ENCODE assay signal across 8 cellular contexts in the genomic region with DNA sequence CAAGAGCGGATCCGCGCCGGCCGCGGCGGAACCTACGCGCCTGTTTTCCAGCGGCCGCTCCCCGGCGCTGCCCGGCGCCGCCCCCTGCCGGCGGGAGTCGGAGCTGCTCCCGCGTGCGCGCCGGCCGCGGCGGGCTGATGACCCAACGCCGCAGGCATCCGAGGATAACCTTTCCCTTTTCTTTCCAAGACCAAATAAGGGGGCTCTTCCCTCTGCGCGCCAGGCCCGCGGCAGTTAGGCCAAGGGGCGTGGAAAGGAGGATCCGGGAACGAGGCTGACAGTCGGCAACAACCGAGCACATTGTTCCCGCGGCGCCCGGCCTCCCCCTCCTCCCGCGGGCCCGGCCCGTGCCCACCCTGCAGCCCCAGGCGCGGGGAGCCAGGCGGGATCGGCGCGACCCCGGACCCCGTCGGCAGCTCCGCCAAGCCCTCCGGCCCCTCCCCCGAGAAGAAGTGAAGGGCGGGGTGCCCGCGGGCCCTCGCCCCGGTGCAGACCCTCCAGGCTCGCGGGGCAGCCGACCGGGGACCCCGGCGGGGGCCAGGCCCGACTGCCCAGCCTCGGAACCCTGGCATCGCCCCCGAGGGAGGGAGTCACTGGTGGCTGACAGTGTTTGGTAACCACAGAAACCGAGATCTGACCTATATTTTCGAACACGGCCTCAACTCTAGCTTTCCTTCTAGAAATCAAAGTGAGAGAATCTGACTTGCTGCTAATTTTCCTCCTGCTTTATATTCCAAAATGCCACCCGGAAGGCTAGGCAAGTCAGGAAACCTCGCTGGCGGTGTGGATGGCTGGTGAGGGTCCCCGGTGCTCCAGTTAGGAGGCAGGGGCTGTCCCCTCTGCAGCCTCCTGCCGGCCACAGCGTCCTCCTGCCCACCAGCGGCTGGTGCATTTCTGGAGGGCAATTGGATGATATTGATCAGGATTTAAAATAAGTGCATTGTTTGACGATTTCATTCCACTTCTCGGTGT. TPM values are rescaled to one million over a fixed set of nuclear protein-coding genes. Genes with fewer than 3 reads are reported as not detected.
A peak's percentile ranks its signal among the peaks of the same experiment; 100 is the strongest.
DNase-seq lines count a peak whose midpoint lies in the region; ATAC-seq and TF ChIP-seq lines count a peak whose summit lies in the region.

No MANE protein-coding gene starts in this region.

- H3K36me3 ChIP-seq in HUES64 (ENCODE audit: insufficient read depth, low read length) (no peaks in the 10 kb centered on the region), hepatocyte (replicated peaks; ENCODE audit: insufficient read depth, low read depth) (no peaks in the 10 kb centered on the region), psoas muscle (ENCODE audit: insufficient read depth in 1 of 2, low read depth in 1 of 2) (no peaks in the 10 kb centered on the region)

- no peaks in the 10 kb centered on the region for H3K9me3 ChIP-seq in HUES64 (ENCODE audit: insufficient read depth, low read depth, low read length)
- no peaks in the 10 kb centered on the region for H3K9me3 ChIP-seq in hepatocyte (ENCODE audit: low read depth)
- H3K9me3 ChIP-seq in psoas muscle = no peaks in the 10 kb centered on the region

- ATAC-seq in GM21390 (IDR thresholded peaks at IDR 0.05; ENCODE audit: unreplicated experiment) (peak; percentile 80), psoas muscle (peak; percentile 78 to 85 (median 81))

- H3K4me1 ChIP-seq in HUES64 (ENCODE audit: insufficient read depth, low read length) = no peaks in the 10 kb centered on the region
- peaks cover 4% of the 10 kb centered on the region for H3K4me1 ChIP-seq in hepatocyte (ENCODE audit: insufficient read depth)
- H3K4me1 ChIP-seq in psoas muscle = peaks cover 18% of the 10 kb centered on the region

- H3K9me2 ChIP-seq in hepatocyte (replicated peaks; ENCODE audit: insufficient read depth) = no peaks in the 10 kb centered on the region

- no peaks in the 10 kb centered on the region for H4K20me1 ChIP-seq in hepatocyte (ENCODE audit: insufficient read depth, poor library complexity, severe bottlenecking)

- H3K79me2 ChIP-seq in hepatocyte = no peaks in the 10 kb centered on the region

- H3K27ac ChIP-seq in HUES64 (ENCODE audit: low read depth, low read length) (peak overlapping the region; percentile 89), hepatocyte (peak overlapping the region; percentile 69), psoas muscle (peak overlapping the region; percentile 90)

- peak; percentile 54 for TF ChIP-seq CTCF in astrocyte of the spinal cord (IDR thresholded peaks at IDR 0.05; ENCODE audit: low read depth, low read length)
- TF ChIP-seq CTCF in hepatocyte (IDR thresholded peaks at IDR 0.05; ENCODE audit: poor library complexity) = peak; percentile 68
- peak; percentile 88 for TF ChIP-seq CTCF in psoas muscle (IDR thresholded peaks at IDR 0.05)

- H3K36me3 Mint-ChIP-seq in T-helper 1 cell treated with Interleukin-12 subunit alpha and Interleukin-12 subunit beta and Interleukin-4 antibody, amounts not matched to agents 30 μg/mL and 1 μg/mL, for 36 hours (ENCODE audit: low read depth) = no peaks in the 10 kb centered on the region

- H3K9ac ChIP-seq in HUES64 (ENCODE audit: low read depth, low read length) = peak overlapping the region; percentile 82

- H3K27me3 Mint-ChIP-seq in T-helper 1 cell treated with Interleukin-12 subunit alpha and Interleukin-12 subunit beta and Interleukin-4 antibody, amounts not matched to agents 30 μg/mL and 1 μg/mL, for 36 hours (ENCODE audit: low read depth) = peaks cover 42% of the 10 kb centered on the region

- WGBS in HUES64 = 3% methylated on average over 86 of the region's 86 CpGs
- 5% methylated on average over 72 of the region's 86 CpGs for WGBS in hepatocyte (ENCODE audit: low lambda C conversion rate, missing lambda C conversion rate)
- 6 to 13% (median 13%) methylated on average over 38 to 84 of the region's 86 CpGs for WGBS in psoas muscle, 3 donors

- DNase-seq in D341Med (ENCODE audit: low spot score) = peak; percentile 97
- peak; percentile 84 for DNase-seq in astrocyte of the spinal cord (ENCODE audit: low read depth, low spot score)
- DNase-seq in hepatocyte (ENCODE audit: low spot score) = peak; percentile 88
- DNase-seq in psoas muscle = peak; percentile 76 to 89
- DNase-seq in NCI-H2029 (lab: John Stamatoyannopoulos, UW) = no peak

- peaks cover 2% of the 10 kb centered on the region for H3K4me1 Mint-ChIP-seq in T-helper 1 cell treated with Interleukin-12 subunit alpha and Interleukin-12 subunit beta and Interleukin-4 antibody, amounts not matched to agents 30 μg/mL and 1 μg/mL, for 36 hours (ENCODE audit: low read depth)

- H3K4me3 Mint-ChIP-seq in T-helper 1 cell treated with Interleukin-12 subunit alpha and Interleukin-12 subunit beta and Interleukin-4 antibody, amounts not matched to agents 30 μg/mL and 1 μg/mL, for 36 hours = peak overlapping the region; percentile 68

- H3K9me3 Mint-ChIP-seq in T-helper 1 cell treated with Interleukin-12 subunit alpha and Interleukin-12 subunit beta and Interleukin-4 antibody, amounts not matched to agents 30 μg/mL and 1 μg/mL, for 36 hours = no peaks in the 10 kb centered on the region

- H3K27me3 ChIP-seq in HUES64 (ENCODE audit: insufficient read depth, low read length) (peaks cover 5% of the 10 kb centered on the region; the same call in 1 of the 2 replicates), hepatocyte (peaks cover 14% of the 10 kb centered on the region), psoas muscle (ENCODE audit: insufficient read depth in 3 of 3, low read length in 2 of 3) (no peaks in the 10 kb centered on the region)

- H3K4me3 ChIP-seq in HUES64 (ENCODE audit: low read length) (peak overlapping the region; percentile 69), astrocyte of the spinal cord (ENCODE audit: low read depth, low read length) (peak overlapping the region; percentile 53), hepatocyte (peak overlapping the region; percentile 28), psoas muscle (peak overlapping the region; percentile 71)

- in situ Hi-C loops in astrocyte of the spinal cord (cut with HindIII; ENCODE audit: low sequenced_read_pairs) = no loop called here

- intact Hi-C loops in psoas muscle (cut with DNase I) = loop anchor here in 1 of 2 donors (5.0 kb wide), 3 partner anchors 42 to 277 kb away; no protein-coding TSS in a partner anchor

- peak overlapping the region; percentile 92 for H3K4me2 ChIP-seq in hepatocyte

- H2AFZ ChIP-seq in hepatocyte = peak overlapping the region; percentile 70

- H3K27ac Mint-ChIP-seq in T-helper 1 cell treated with Interleukin-12 subunit alpha and Interleukin-12 subunit beta and Interleukin-4 antibody, amounts not matched to agents 30 μg/mL and 1 μg/mL, for 36 hours = no peak overlapping the region

RNA-seq across cellular contexts. Expression of gene SYNM, which starts 45.6 kb away (rescaled TPM):
- 1.2 TPM for polyA plus RNA-seq in HUES64 (2013, experiment 1 of 2)
- polyA plus RNA-seq in HUES64 (2013, experiment 2 of 2) = 1.5 TPM
- total RNA-seq in hepatocyte (12.4 and 13.8 TPM in 2 replicates), psoas muscle (100 to 1,000 TPM; 288 to 380 (median 349) TPM)
- polyA plus RNA-seq in hepatocyte (9.7 and 10.5 TPM in 2 replicates), psoas muscle (100 to 1,000 TPM in 2 of 3 donors, 10 to 100 TPM in 1; 77.5 to 291 (median 121) TPM)

RNA-seq across cellular contexts. Expression of gene PGPEP1L, which starts 51.7 kb away (rescaled TPM):
- not detected for polyA plus RNA-seq in HUES64 (2013, experiment 1 of 2)
- polyA plus RNA-seq in HUES64 (2013, experiment 2 of 2) = not detected
- total RNA-seq in hepatocyte (not detected in 2 replicates), psoas muscle (1 to 10 TPM; 4.6 to 8.5 (median 6.7) TPM)
- polyA plus RNA-seq in hepatocyte (not detected in 2 replicates), psoas muscle (10 to 100 TPM in 2 of 3 donors, 1 to 10 TPM in 1; 3.8 to 16.9 (median 12.4) TPM)

Comparison
In these comparisons a context has a peak if more than half of its experiments do, and no peak if none do; other contexts are left out.
1. RNA of gene SYNM, which starts 45.6 kb away (total RNA-seq): 288 to 380 TPM in psoas muscle; 12.4 to 13.8 TPM in hepatocyte; every median in the first group is over 10 times any median in the second.
2. Peak in every context shown above with its lines, with median percentiles within 50 percentile points of each other: H3K27ac ChIP-seq, H3K4me3 ChIP-seq and CTCF ChIP-seq.